ENCODE assay signal across 16 cellular contexts in the genomic region with DNA sequence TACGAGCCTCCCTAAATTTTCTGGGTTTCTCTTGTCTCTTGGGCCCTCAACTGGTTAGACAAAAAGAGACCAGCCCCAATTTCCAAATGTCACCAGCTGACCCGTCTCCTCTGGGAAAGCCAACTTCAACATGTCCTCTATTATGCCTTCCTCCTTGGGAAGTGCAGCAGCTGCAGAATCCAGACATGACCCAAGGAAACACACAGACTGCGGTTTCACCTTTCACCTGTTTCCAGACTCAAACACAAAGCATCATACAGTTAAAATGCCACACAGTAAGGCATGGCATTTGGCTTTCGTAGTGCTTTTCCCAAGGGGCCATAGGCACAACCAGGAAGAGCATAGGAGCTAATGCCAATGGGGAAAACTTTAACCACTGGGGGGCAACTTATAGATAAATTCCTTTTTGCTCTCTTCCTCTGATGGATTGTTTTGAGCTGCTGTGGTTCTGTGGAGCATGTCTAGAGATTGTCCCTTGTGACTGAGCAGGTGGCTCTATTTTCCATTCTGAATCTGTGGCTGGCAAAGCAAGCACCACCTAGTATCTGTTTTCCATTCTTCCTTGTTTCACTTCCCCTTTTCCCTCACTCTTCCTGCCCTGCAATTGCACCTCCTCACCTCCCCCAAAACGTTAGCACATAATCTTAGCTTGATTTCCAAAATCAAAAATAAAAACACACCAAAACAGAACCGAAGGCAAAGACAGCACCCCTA. TPM values are rescaled to one million over a fixed set of nuclear protein-coding genes. Genes with fewer than 3 reads are reported as not detected.
DNase-seq lines count a peak whose midpoint lies in the region; ATAC-seq and TF ChIP-seq lines count a peak whose summit lies in the region.
"Had no signal": no experiment of that assay in that cellular context is flagged by ENCODE, and none has a peak within 500 bp of the region (broad histone marks: within the 10 kb centered on the region; RNA-seq: fewer than 3 reads in every experiment).

No MANE protein-coding gene starts in this region.

- DNase-seq in NCI-H146 (lab: John Stamatoyannopoulos, UW) (peak; percentile 16), NCI-H146 treated with DMSO at 0.1 percent for 48 hours (lab: John Stamatoyannopoulos, UW; ENCODE audit: unreplicated experiment) (no peak), NCI-H69 (lab: John Stamatoyannopoulos, UW) (peak; percentile 76), choroid plexus epithelial cell (ENCODE audit: low read depth) (peak; percentile 4), skeletal muscle cell (ENCODE audit: low read depth) (peak; percentile 17), HUDEP-2 (lab: John Stamatoyannopoulos, UW; ENCODE audit: unreplicated experiment in 76 of 76) (no peak)
- no peak for DNase-seq in stimulated activated CD4-positive, alpha-beta T cell treated with anti-CD3 and anti-CD28 coated beads, Interleukin-2, amount 100 ng/mL, for 48 hours
- DNase-seq: activated T-cell treated with anti-CD3 and anti-CD28 coated beads, Interleukin-2, amount 50 U/mL, for 1 hour; adrenal gland; NCI-H1092; NCI-H524 had no signal

- H3K4me3 ChIP-seq in choroid plexus epithelial cell (ENCODE audit: low read depth, low read length), result no peak overlapping the region
- H3K4me3 ChIP-seq in skeletal muscle cell (ENCODE audit: low read depth, low read length), result no peak overlapping the region
- H3K4me3 ChIP-seq: A549, adrenal gland had no signal

- H3K36me3 Mint-ChIP-seq in activated T-helper 17 cell treated with anti-CD3 and anti-CD28 coated beads, Interleukin-2, amount 50 U/mL, for 72 hours (ENCODE audit: low read depth), result no peaks in the 10 kb centered on the region

- no peaks in the 10 kb centered on the region for H3K9me3 Mint-ChIP-seq in activated T-helper 17 cell treated with anti-CD3 and anti-CD28 coated beads, Interleukin-2, amount 50 U/mL, for 72 hours

- peaks cover 8% of the 10 kb centered on the region for H3K27me3 Mint-ChIP-seq in activated T-helper 17 cell treated with anti-CD3 and anti-CD28 coated beads, Interleukin-2, amount 50 U/mL, for 72 hours

- no peak overlapping the region for H3K27ac Mint-ChIP-seq in activated T-helper 17 cell treated with anti-CD3 and anti-CD28 coated beads, Interleukin-2, amount 50 U/mL, for 72 hours

- TF ChIP-seq CTCF in choroid plexus epithelial cell (conservative IDR thresholded peaks at IDR 0.05; ENCODE audit: low read depth, low read length), result no peak

- H3K4me3 Mint-ChIP-seq in activated T-helper 17 cell treated with anti-CD3 and anti-CD28 coated beads, Interleukin-2, amount 50 U/mL, for 72 hours, result no peak overlapping the region

- peaks cover 10% of the 10 kb centered on the region for H3K4me1 Mint-ChIP-seq in activated T-helper 17 cell treated with anti-CD3 and anti-CD28 coated beads, Interleukin-2, amount 50 U/mL, for 72 hours

- ATAC-seq in activated T-helper 17 cell treated with anti-CD3 and anti-CD28 coated beads, Interleukin-2, amount 50 U/mL, for 72 hours (replicated peaks), result no peak
- ATAC-seq: A549 had no signal

RNA-seq across cellular contexts. Expression of a gene that starts 49.3 kb away (rescaled TPM):
- total RNA-seq in activated T-helper 17 cell treated with anti-CD3 and anti-CD28 coated beads, Interleukin-2, amount 50 U/mL, for 72 hours, result 1 to 10 TPM; 1.3 to 2.0 TPM
- total RNA-seq: adrenal gland, lung microvascular endothelial cell, osteocyte, urinary bladder had no signal

Comparison
In these comparisons a context has a peak if more than half of its experiments do, and no peak if none do; other contexts are left out.
1. DNase-seq: peak in NCI-H146 (single experiment), NCI-H69 (single experiment), choroid plexus epithelial cell (single experiment) and skeletal muscle cell (single experiment); none in NCI-H146 treated with DMSO at 0.1 percent for 48 hours (single experiment), stimulated activated CD4-positive, alpha-beta T cell treated with anti-CD3 and anti-CD28 coated beads, Interleukin-2, amount 100 ng/mL, for 48 hours (0 of 2) and HUDEP-2 (0 of 76).